ENCODE assay signal across 8 cellular contexts in genomic region chr1:2133039-2133878, GRCh38.
A peak's percentile ranks its signal among the peaks of the same experiment; 100 is the strongest.
DNase-seq lines count a peak whose midpoint lies in the region; ATAC-seq and TF ChIP-seq lines count a peak whose summit lies in the region.

No MANE protein-coding gene starts in this region.

- no peak for TF ChIP-seq POLR2A in lower leg skin (IDR thresholded peaks at IDR 0.05)

- no peaks in the 10 kb centered on the region for H3K9me3 ChIP-seq in duodenal mucosa (ENCODE audit: control insufficient read depth in 1 of 2, low read length in 2 of 2)

- peak; percentile 78 for ATAC-seq in HG03103 (IDR thresholded peaks at IDR 0.05; ENCODE audit: low read depth, unreplicated experiment)

- H3K4me1 ChIP-seq in duodenal mucosa (ENCODE audit: control insufficient read depth in 1 of 2, insufficient read depth in 2 of 2, low read length in 2 of 2), result peaks cover 54% of the 10 kb centered on the region in 2 donors

- DNase-seq in NCI-H1694 treated with DMSO at 0.1 percent for 48 hours (lab: John Stamatoyannopoulos, UW) (peak; percentile 1), NCI-H1694 (lab: John Stamatoyannopoulos, UW) (no peak), NCI-H69 (lab: John Stamatoyannopoulos, UW) (peak; percentile 95), lower leg skin (ENCODE audit: low spot score in 2 of 2) (peak; percentile 97 to 99)
- peak; percentile 98 to 99 for DNase-seq in activated CD4-positive, alpha-beta T cell treated with anti-CD3 and anti-CD28 coated beads, Interleukin-2, amount 50 U/mL, for 48 hours
- DNase-seq in stimulated activated CD4-positive, alpha-beta T cell treated with anti-CD3 and anti-CD28 coated beads, Interleukin-4, amount 100 ng/mL, for 24 hours, result peak; percentile 96

- H3K27me3 ChIP-seq in duodenal mucosa (ENCODE audit: control insufficient read depth in 1 of 2, insufficient read depth in 2 of 2, low read length in 2 of 2), result no peaks in the 10 kb centered on the region

- peak overlapping the region; percentile 66 to 76 for H3K9ac ChIP-seq in duodenal mucosa (ENCODE audit: low read depth in 1 of 2, low read length in 2 of 2)

- peaks cover 0 to 4% of the 10 kb centered on the region in 2 donors for H3K36me3 ChIP-seq in duodenal mucosa (ENCODE audit: control insufficient read depth in 1 of 2, insufficient read depth in 2 of 2, low read length in 2 of 2)

- intact Hi-C loops in lower leg skin (cut with DNase I; ENCODE audit: low total_unique reads), result no loop called here

- peak overlapping the region; percentile 75 for H3K27ac ChIP-seq in duodenal mucosa (ENCODE audit: low read depth, low read length)

- H3K4me3 ChIP-seq in duodenal mucosa (ENCODE audit: low read depth in 1 of 2, low read length in 2 of 2) (peak overlapping the region; percentile 68 to 71), lower leg skin (ENCODE audit: low read depth, poor library complexity, severe bottlenecking) (no peak overlapping the region)

- TF ChIP-seq CTCF in lower leg skin (IDR thresholded peaks at IDR 0.05), result no peak

- 7 to 9% methylated on average over 55 to 57 of the region's 63 CpGs for WGBS in lower leg skin, 2 donors
